28 cellular contexts compared by ENCODE assay signal in the genomic region with DNA sequence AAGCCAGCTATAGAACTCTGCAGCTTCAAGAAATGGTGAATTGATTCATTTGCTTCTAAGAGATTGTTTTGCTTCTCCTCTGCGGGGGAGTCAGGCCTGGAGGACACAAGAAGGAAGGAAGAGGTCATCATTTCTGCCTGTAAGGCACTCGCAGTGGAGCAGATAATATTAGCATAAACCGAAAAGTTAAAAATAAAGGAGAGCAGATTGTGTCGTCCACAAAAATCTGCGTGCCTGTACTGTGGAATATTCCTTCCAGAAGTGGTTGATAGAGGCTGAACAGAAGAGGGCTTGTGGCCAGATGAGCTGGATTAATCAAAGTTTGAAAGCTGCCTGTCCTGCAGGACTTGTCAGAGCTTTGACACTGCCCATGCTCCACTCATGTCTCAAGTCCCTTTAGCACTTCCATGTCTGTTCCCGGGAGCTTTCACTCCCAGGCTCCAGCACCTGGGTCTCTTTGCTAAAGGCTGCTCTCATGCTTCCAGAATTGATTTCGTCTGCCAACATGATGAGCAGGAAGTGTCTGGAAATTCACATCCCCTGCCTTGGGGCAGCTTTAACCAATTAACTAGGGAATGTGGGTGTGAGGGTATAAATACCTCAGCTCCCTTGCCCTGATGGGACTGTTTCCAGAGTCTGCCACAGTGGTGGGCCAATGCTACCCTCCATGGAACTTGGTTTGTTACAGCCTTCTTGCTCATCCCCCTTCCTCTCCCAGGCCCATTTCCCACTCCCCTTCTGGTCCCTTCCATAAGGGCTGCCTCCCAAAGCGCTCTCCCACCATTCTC.
DNase-seq lines count a peak whose midpoint lies in the region; ATAC-seq and TF ChIP-seq lines count a peak whose summit lies in the region.
"Had no signal": no experiment of that assay in that cellular context is flagged by ENCODE, and none has a peak within 500 bp of the region (broad histone marks: within the 10 kb centered on the region; RNA-seq: fewer than 3 reads in every experiment).

No MANE protein-coding gene starts in this region.

- H4K20me1 ChIP-seq in SK-N-SH (ENCODE audit: insufficient read depth) = no peaks in the 10 kb centered on the region

- no peaks in the 10 kb centered on the region for H3K9me2 ChIP-seq in SK-N-SH

- H2BK120ac ChIP-seq in mesendoderm (ENCODE audit: low read depth, low read length) = no peak overlapping the region

- H3K79me1 ChIP-seq in mesendoderm (ENCODE audit: low read length) = no peaks in the 10 kb centered on the region

- CTCF ChIA-PET in SK-N-SH (lab: Yijun Ruan, JAX) = no interaction called here

- no peak for ATAC-seq in Right ventricle myocardium inferior
- ATAC-seq in left cardiac atrium = no peak
- no peak for ATAC-seq in GM18909 (IDR thresholded peaks at IDR 0.05; ENCODE audit: poor library complexity, unreplicated experiment)
- ATAC-seq in GM18511 (IDR thresholded peaks at IDR 0.05; ENCODE audit: unreplicated experiment) = no peak
- ATAC-seq: effector memory CD8-positive, alpha-beta T cell; gastroesophageal sphincter; PC-3 had no signal

- no peak overlapping the region for H2BK15ac ChIP-seq in mesendoderm (replicated peaks; ENCODE audit: low read depth)

- no peak overlapping the region for H2AFZ ChIP-seq in SK-N-SH (ENCODE audit: low read depth)

- TF ChIP-seq RAD21 in SK-N-SH (IDR thresholded peaks at IDR 0.05; ENCODE audit: low read length) = no peak

- intact Hi-C loops in Right ventricle myocardium inferior (cut with DNase I) (no loop called here), left cardiac atrium (cut with DNase I) (no loop called here), esophagus squamous epithelium (cut with DNase I) (no loop called here)

- H3K56ac ChIP-seq in mesendoderm (ENCODE audit: low read length) = no peak overlapping the region

- no peaks in the 10 kb centered on the region for H3F3A ChIP-seq in SK-N-SH (replicated peaks; ENCODE audit: insufficient read depth)

- H3K27me3 ChIP-seq in SK-N-SH (ENCODE audit: insufficient read depth) = no peaks in the 10 kb centered on the region
- no peaks in the 10 kb centered on the region for H3K27me3 ChIP-seq in mesendoderm (ENCODE audit: insufficient read depth, low read length, poor library complexity)
- H3K27me3 ChIP-seq in esophagus squamous epithelium = peaks cover 0 to 25% (median 0%) of the 10 kb centered on the region in 4 donors
- H3K27me3 ChIP-seq: brain microvascular endothelial cell, colonic mucosa, esophagus muscularis mucosa, gastroesophageal sphincter had no signal

- H3K4me3 ChIP-seq in SK-N-SH (ENCODE audit: low read depth in 2 of 2, low read length in 1 of 2) (no peak overlapping the region), mesendoderm (ENCODE audit: low read length) (no peak overlapping the region), esophagus squamous epithelium (no peak overlapping the region)
- H3K4me3 ChIP-seq: colonic mucosa, esophagus muscularis mucosa, gastroesophageal sphincter, thoracic aorta had no signal

- H3K79me2 ChIP-seq in SK-N-SH (ENCODE audit: insufficient read depth) = no peaks in the 10 kb centered on the region
- H3K79me2 ChIP-seq in mesendoderm (ENCODE audit: control insufficient read depth, insufficient read depth, low read length) = no peaks in the 10 kb centered on the region

- H3K4ac ChIP-seq in mesendoderm (ENCODE audit: low read depth, low read length) = no peak overlapping the region

- TF ChIP-seq POLR2A in esophagus squamous epithelium (IDR thresholded peaks at IDR 0.05) = no peak

- no peak overlapping the region for H4K8ac ChIP-seq in mesendoderm (ENCODE audit: low read depth, low read length)

- H3K23ac ChIP-seq in mesendoderm (ENCODE audit: low read length) = no peak overlapping the region

- POLR2A ChIA-PET in SK-N-SH (lab: Yijun Ruan, JAX) = no interaction called here

- no peak overlapping the region for H2BK5ac ChIP-seq in mesendoderm (ENCODE audit: low read length)

- H3K9ac ChIP-seq in SK-N-SH = no peak overlapping the region
- no peak overlapping the region for H3K9ac ChIP-seq in mesendoderm (ENCODE audit: low read length)

- H2AK5ac ChIP-seq in mesendoderm (ENCODE audit: low read length) = no peak overlapping the region

- peak in 1 of 2 experiments; percentile 26; a peak in 1 of 4 replicates for TF ChIP-seq EP300 in SK-N-SH (IDR thresholded peaks at IDR 0.05; ENCODE audit: borderline replicate concordance in 1 of 2, low read depth in 1 of 2, low read length in 1 of 2)

- H3K4me2 ChIP-seq in SK-N-SH = no peak overlapping the region
- no peak overlapping the region for H3K4me2 ChIP-seq in mesendoderm (ENCODE audit: low read length)

- DNase-seq in Right ventricle myocardium inferior (ENCODE audit: missing footprints) (peak; percentile 22), left cardiac atrium (no peak), SK-N-SH (peak; percentile 48), mesendoderm (peak; percentile 25), esophagus squamous epithelium (lab: John Stamatoyannopoulos, UW) (no peak)
- no peak for DNase-seq in activated CD4-positive, alpha-beta T cell treated with anti-CD3 and anti-CD28 coated beads for 1 hour
- DNase-seq: activated CD4-positive, alpha-beta T cell treated with anti-CD3 and anti-CD28 coated beads, Interleukin-2, amount 50 U/mL, for 48 hours; activated CD8-positive, alpha-beta memory T cell treated with anti-CD3 and anti-CD28 coated beads, Interleukin-2, amount 50 U/mL, for 48 hours; activated gamma-delta T cell; brain microvascular endothelial cell; colonic mucosa; DND-41; effector memory CD8-positive, alpha-beta T cell; HCEC 1CT; MV-4-11; NCI-H1694 treated with DMSO at 0.1 percent for 48 hours; NCI-H82; occipital lobe; PC-3; SIG-M5; stimulated activated CD4-positive, alpha-beta T cell treated with anti-CD3 and anti-CD28 coated beads, Interleukin-4, amount 100 ng/mL, for 1 hour; stimulated activated naive CD4-positive, alpha-beta T cell had no signal

- peak overlapping the region in 1 of 2 experiments; percentile 28; a peak in 1 of 4 replicates for H3K27ac ChIP-seq in SK-N-SH (ENCODE audit: low read depth in 2 of 2, low read length in 1 of 2)
- no peak overlapping the region for H3K27ac ChIP-seq in mesendoderm (ENCODE audit: low read depth, low read length)
- no peak overlapping the region for H3K27ac ChIP-seq in esophagus squamous epithelium
- H3K27ac ChIP-seq: brain microvascular endothelial cell, colonic mucosa, esophagus muscularis mucosa, gastroesophageal sphincter, thoracic aorta had no signal

- H3K18ac ChIP-seq in mesendoderm (ENCODE audit: low read length) = no peak overlapping the region

- H3K36me3 ChIP-seq in SK-N-SH (replicated peaks in 1 of 2; ENCODE audit: control insufficient read depth in 1 of 2, insufficient read depth in 2 of 2, low read length in 1 of 2) (no peaks in the 10 kb centered on the region), mesendoderm (ENCODE audit: control insufficient read depth, insufficient read depth, low read length) (no peaks in the 10 kb centered on the region), esophagus squamous epithelium (no peaks in the 10 kb centered on the region)
- H3K36me3 ChIP-seq: brain microvascular endothelial cell, colonic mucosa, esophagus muscularis mucosa, gastroesophageal sphincter, thoracic aorta had no signal

- H3K4me1 ChIP-seq in SK-N-SH (ENCODE audit: control insufficient read depth in 1 of 2, insufficient read depth in 2 of 2, low read depth in 1 of 2, low read length in 1 of 2) = peaks cover 0 to 6% of the 10 kb centered on the region in 2 experiments; a peak in 1 of 4 replicates
- H3K4me1 ChIP-seq in mesendoderm (ENCODE audit: control insufficient read depth, low read depth, low read length) = no peaks in the 10 kb centered on the region
- H3K4me1 ChIP-seq in esophagus squamous epithelium = peaks cover 0 to 5% (median 0%) of the 10 kb centered on the region in 3 donors
- H3K4me1 ChIP-seq: Caco-2, colonic mucosa had no signal

- H3K9me3 ChIP-seq in SK-N-SH (no peaks in the 10 kb centered on the region), esophagus squamous epithelium (no peaks in the 10 kb centered on the region)
- H3K9me3 ChIP-seq: colonic mucosa, esophagus muscularis mucosa, gastroesophageal sphincter, thoracic aorta had no signal

- H4K5ac ChIP-seq in mesendoderm (ENCODE audit: low read length) = no peak overlapping the region

- 69% methylated on average over 8 of the region's 8 CpGs for WGBS in SK-N-SH (ENCODE audit: low lambda C conversion rate)
- no CpG with 5 or more reads among the region's 8 CpGs for WGBS in mesendoderm (ENCODE audit: extremely low coverage, insufficient coverage, low lambda C conversion rate)
- WGBS in esophagus squamous epithelium, 2 donors = 51 to 61% methylated on average over 8 of the region's 8 CpGs

- TF ChIP-seq CTCF in SK-N-SH (IDR thresholded peaks at IDR 0.05) (no peak), esophagus squamous epithelium (IDR thresholded peaks at IDR 0.05) (no peak)

TF ChIP-seq in SK-N-SH, 30 proteins besides CTCF, POLR2A, EP300 and RAD21:
- TF ChIP-seq TCF12 (IDR thresholded peaks at IDR 0.05) (0 out of 2 replicates have a peak, but pooled peaks have one; percentile 28), TEAD4 (IDR thresholded peaks at IDR 0.05; ENCODE audit: borderline replicate concordance, insufficient read depth) (no peak)

Comparison
In these comparisons a context has a peak if more than half of its experiments do, and no peak if none do; other contexts are left out.
1. DNase-seq: peak in Right ventricle myocardium inferior (single experiment), SK-N-SH (single experiment) and mesendoderm (single experiment); none in left cardiac atrium (single experiment), esophagus squamous epithelium (single experiment) and activated CD4-positive, alpha-beta T cell treated with anti-CD3 and anti-CD28 coated beads for 1 hour (single experiment).